ENCODE assay signal across 22 cellular contexts in genomic region chr11:70828498-70829159, GRCh38.
DNase-seq lines count a peak whose midpoint lies in the region; ATAC-seq and TF ChIP-seq lines count a peak whose summit lies in the region.
"Had no signal": no experiment of that assay in that cellular context is flagged by ENCODE, and none has a peak within 500 bp of the region (broad histone marks: within the 10 kb centered on the region; RNA-seq: fewer than 3 reads in every experiment).

No MANE protein-coding gene starts in this region.

- H3K4me1 Mint-ChIP-seq in endodermal cell, result peaks cover 36% of the 10 kb centered on the region
- H3K4me1 Mint-ChIP-seq in neural crest cell, result peaks cover 38% of the 10 kb centered on the region

- H3K27me3 ChIP-seq in endodermal cell (ENCODE audit: control insufficient read depth, insufficient read depth, low read length, poor library complexity, severe bottlenecking), result no peaks in the 10 kb centered on the region
- peaks cover 0 to 60% of the 10 kb centered on the region in 2 donors for H3K27me3 ChIP-seq in left lung
- H3K27me3 ChIP-seq: upper lobe of left lung had no signal

- no peaks in the 10 kb centered on the region for H3K9me3 Mint-ChIP-seq in endodermal cell
- H3K9me3 Mint-ChIP-seq in neural crest cell, result no peaks in the 10 kb centered on the region
- H3K9me3 Mint-ChIP-seq: activated naive CD4-positive, alpha-beta T cell treated with anti-CD3 and anti-CD28 coated beads for 36 hours; stimulated activated naive CD8-positive, alpha-beta T cell treated with anti-CD3 and anti-CD28 coated beads, Interleukin-15, Interleukin-2, amounts not matched to agents 100 ng/mL and 50 ng/mL, for 24 hours had no signal

- H3K27ac ChIP-seq in endodermal cell (ENCODE audit: low read depth, low read length), result no peak overlapping the region
- H3K27ac ChIP-seq in left lung, result no peak overlapping the region
- H3K27ac ChIP-seq: A549, C4-2B, lower lobe of right lung, upper lobe of left lung had no signal

- H3K27ac Mint-ChIP-seq in endodermal cell (peak overlapping the region; percentile 39), neural crest cell (ENCODE audit: unreplicated experiment) (peak overlapping the region; percentile 67)
- H3K27ac Mint-ChIP-seq: activated naive CD4-positive, alpha-beta T cell treated with anti-CD3 and anti-CD28 coated beads for 36 hours; stimulated activated naive CD8-positive, alpha-beta T cell treated with anti-CD3 and anti-CD28 coated beads, Interleukin-15, Interleukin-2, amounts not matched to agents 100 ng/mL and 50 ng/mL, for 24 hours had no signal

- ATAC-seq in Right ventricle myocardium superior (ENCODE audit: poor library complexity), result peak; percentile 58
- ATAC-seq in left cardiac atrium, result no peak
- no peak for ATAC-seq in HG03280 (IDR thresholded peaks at IDR 0.05; ENCODE audit: unreplicated experiment)
- ATAC-seq in HG02798 (IDR thresholded peaks at IDR 0.05; ENCODE audit: poor library complexity, unreplicated experiment), result no peak
- no peak for ATAC-seq in left lung
- ATAC-seq: A549, lower lobe of right lung had no signal

- 95 to 98% methylated on average over 14 to 24 of the region's 24 CpGs for WGBS in endodermal cell (ENCODE audit: insufficient coverage in 1 of 2, insufficient read length in 1 of 2), 2 experiments

- H3K4me1 ChIP-seq in endodermal cell (ENCODE audit: control insufficient read depth, insufficient read depth, low read length) (peaks cover 16% of the 10 kb centered on the region), left lung (no peaks in the 10 kb centered on the region)
- H3K4me1 ChIP-seq: A549, lower lobe of right lung had no signal

- intact Hi-C loops in Right ventricle myocardium superior (cut with DNase I) (no loop called here), left cardiac atrium (cut with DNase I) (no loop called here), left lung (cut with DNase I) (no loop called here)

- H3K9me3 ChIP-seq in endodermal cell (ENCODE audit: control insufficient read depth, low read length) (no peaks in the 10 kb centered on the region), left lung (no peaks in the 10 kb centered on the region)
- H3K9me3 ChIP-seq: A549, lower lobe of right lung, upper lobe of left lung had no signal

- H3K9ac ChIP-seq in endodermal cell (ENCODE audit: extremely low read depth, low read length, poor library complexity, severe bottlenecking), result no peak overlapping the region

- TF ChIP-seq CTCF in endodermal cell (conservative IDR thresholded peaks at IDR 0.05) (no peak), neural crest cell (conservative IDR thresholded peaks at IDR 0.05) (no peak), left lung (IDR thresholded peaks at IDR 0.05) (no peak)

- no peak overlapping the region for H3K4me3 Mint-ChIP-seq in endodermal cell
- no peak overlapping the region for H3K4me3 Mint-ChIP-seq in neural crest cell
- H3K4me3 Mint-ChIP-seq: activated naive CD4-positive, alpha-beta T cell treated with anti-CD3 and anti-CD28 coated beads for 36 hours; stimulated activated naive CD8-positive, alpha-beta T cell treated with anti-CD3 and anti-CD28 coated beads, Interleukin-15, Interleukin-2, amounts not matched to agents 100 ng/mL and 50 ng/mL, for 24 hours had no signal

- H3K27me3 Mint-ChIP-seq in endodermal cell (ENCODE audit: insufficient read depth), result no peaks in the 10 kb centered on the region
- H3K27me3 Mint-ChIP-seq in neural crest cell (ENCODE audit: low read depth), result peaks cover 32% of the 10 kb centered on the region

- H3K4me3 ChIP-seq in endodermal cell (ENCODE audit: low read length) (no peak overlapping the region), left lung (no peak overlapping the region)
- H3K4me3 ChIP-seq: A549, lower lobe of right lung, upper lobe of left lung had no signal

- H3K36me3 ChIP-seq in endodermal cell (ENCODE audit: control insufficient read depth, insufficient read depth, low read length), result no peaks in the 10 kb centered on the region
- H3K36me3 ChIP-seq in left lung, result no peaks in the 10 kb centered on the region
- H3K36me3 ChIP-seq: lower lobe of right lung, upper lobe of left lung had no signal

- peak; percentile 53 for DNase-seq in Right ventricle myocardium superior
- no peak for DNase-seq in left cardiac atrium
- DNase-seq in endodermal cell, result no peak
- DNase-seq in neural crest cell (ENCODE audit: low read depth, low spot score), result no peak
- peak; percentile 73 for DNase-seq in ureter (ENCODE audit: low spot score)
- DNase-seq in left lung, result no peak
- DNase-seq: activated naive CD4-positive, alpha-beta T cell treated with anti-CD3 and anti-CD28 coated beads for 36 hours; activated T-cell treated with anti-CD3 and anti-CD28 coated beads, Interleukin-2, amount 50 U/mL, for 48 hours; Calu3; GOT3; lower lobe of right lung; NCI-H1436 treated with DMSO at 0.1 percent for 48 hours; NCI-H2171 treated with DMSO at 0.1 percent for 48 hours; NCI-H526 treated with DMSO at 0.1 percent for 48 hours; SHP77 treated with DMSO at 0.1 percent for 48 hours; T-helper 1 cell had no signal

- H3K36me3 Mint-ChIP-seq in endodermal cell (ENCODE audit: low read depth) (no peaks in the 10 kb centered on the region), neural crest cell (ENCODE audit: low read depth) (no peaks in the 10 kb centered on the region)

Comparison
In these comparisons a context has a peak if more than half of its experiments do, and no peak if none do; other contexts are left out.
1. DNase-seq: peak in Right ventricle myocardium superior (single experiment) and ureter (single experiment); none in left cardiac atrium (single experiment), endodermal cell (single experiment), neural crest cell (single experiment) and left lung (0 of 2).